ENCODE assay signal across 1 cellular context in genomic region chr16:22109258-22109898, GRCh38.
TF ChIP-seq lines count a peak whose summit lies in the region.

No MANE protein-coding gene starts in this region.

TF ChIP-seq in GM12878, 131 proteins besides CTCF, POLR2A, EP300 and RAD21:
- no peak for TF ChIP-seq RB1 (IDR thresholded peaks at IDR 0.05; ENCODE audit: borderline replicate concordance)
- TF ChIP-seq YY1 (IDR thresholded peaks at IDR 0.05; ENCODE audit: low read depth, low read length), result no peak
- peak; percentile 40; the same call in 1 of the 2 replicates for TF ChIP-seq IKZF1 (conservative IDR thresholded peaks at IDR 0.05)
- no peak for TF ChIP-seq ZBTB4 (CRISPR knock-in tag; IDR thresholded peaks at IDR 0.05)
- TF ChIP-seq SRF (IDR thresholded peaks at IDR 0.05; ENCODE audit: low read depth in 2 of 2, low read length in 2 of 2), result no peak
- no peak for TF ChIP-seq MYC (IDR thresholded peaks at IDR 0.05; ENCODE audit: insufficient read depth, insufficient read length, insufficient replicate concordance, low read length, severe bottlenecking)
- TF ChIP-seq BCL11A (IDR thresholded peaks at IDR 0.05; ENCODE audit: low read depth, low read length), result no peak
- TF ChIP-seq SMC3 (IDR thresholded peaks at IDR 0.05; ENCODE audit: borderline replicate concordance, low read length), result no peak
- peak; percentile 74; the same call in 1 of the 2 replicates for TF ChIP-seq MTA2 (IDR thresholded peaks at IDR 0.05; ENCODE audit: low read depth)
- TF ChIP-seq FOXM1 (IDR thresholded peaks at IDR 0.05; ENCODE audit: low read depth, low read length), result no peak
- no peak for TF ChIP-seq YBX1 (IDR thresholded peaks at IDR 0.05)
- TF ChIP-seq IKZF2 (IDR thresholded peaks at IDR 0.05), result peak in 1 of 2 experiments; percentile 37; a peak in 1 of 4 replicates
- no peak for TF ChIP-seq ETV6 (conservative IDR thresholded peaks at IDR 0.05 in 1 of 2, IDR thresholded peaks at IDR 0.05 in 1 of 2; ENCODE audit: borderline replicate concordance in 1 of 2, low read depth in 1 of 2)
- no peak for TF ChIP-seq CBX3 (IDR thresholded peaks at IDR 0.05; ENCODE audit: borderline replicate concordance, low read depth)
- TF ChIP-seq BACH1 (IDR thresholded peaks at IDR 0.05; ENCODE audit: borderline replicate concordance), result peak; percentile 91
- TF ChIP-seq ZZZ3 (IDR thresholded peaks at IDR 0.05; ENCODE audit: control insufficient read depth, insufficient read length, low read depth), result no peak
- TF ChIP-seq, protein P1, sequence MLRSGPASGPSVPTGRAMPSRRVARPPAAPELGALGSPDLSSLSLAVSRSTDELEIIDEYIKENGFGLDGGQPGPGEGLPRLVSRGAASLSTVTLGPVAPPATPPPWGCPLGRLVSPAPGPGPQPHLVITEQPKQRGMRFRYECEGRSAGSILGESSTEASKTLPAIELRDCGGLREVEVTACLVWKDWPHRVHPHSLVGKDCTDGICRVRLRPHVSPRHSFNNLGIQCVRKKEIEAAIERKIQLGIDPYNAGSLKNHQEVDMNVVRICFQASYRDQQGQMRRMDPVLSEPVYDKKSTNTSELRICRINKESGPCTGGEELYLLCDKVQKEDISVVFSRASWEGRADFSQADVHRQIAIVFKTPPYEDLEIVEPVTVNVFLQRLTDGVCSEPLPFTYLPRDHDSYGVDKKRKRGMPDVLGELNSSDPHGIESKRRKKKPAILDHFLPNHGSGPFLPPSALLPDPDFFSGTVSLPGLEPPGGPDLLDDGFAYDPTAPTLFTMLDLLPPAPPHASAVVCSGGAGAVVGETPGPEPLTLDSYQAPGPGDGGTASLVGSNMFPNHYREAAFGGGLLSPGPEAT (IDR thresholded peaks at IDR 0.05; ENCODE audit: low read depth), result peak; percentile 78
- TF ChIP-seq BHLHE40 (IDR thresholded peaks at IDR 0.05; ENCODE audit: borderline replicate concordance in 1 of 2, low read depth in 2 of 2, low read length in 1 of 2), result peak in 1 of 2 experiments; percentile 20; a peak in 1 of 4 replicates
